In the genomic region with DNA sequence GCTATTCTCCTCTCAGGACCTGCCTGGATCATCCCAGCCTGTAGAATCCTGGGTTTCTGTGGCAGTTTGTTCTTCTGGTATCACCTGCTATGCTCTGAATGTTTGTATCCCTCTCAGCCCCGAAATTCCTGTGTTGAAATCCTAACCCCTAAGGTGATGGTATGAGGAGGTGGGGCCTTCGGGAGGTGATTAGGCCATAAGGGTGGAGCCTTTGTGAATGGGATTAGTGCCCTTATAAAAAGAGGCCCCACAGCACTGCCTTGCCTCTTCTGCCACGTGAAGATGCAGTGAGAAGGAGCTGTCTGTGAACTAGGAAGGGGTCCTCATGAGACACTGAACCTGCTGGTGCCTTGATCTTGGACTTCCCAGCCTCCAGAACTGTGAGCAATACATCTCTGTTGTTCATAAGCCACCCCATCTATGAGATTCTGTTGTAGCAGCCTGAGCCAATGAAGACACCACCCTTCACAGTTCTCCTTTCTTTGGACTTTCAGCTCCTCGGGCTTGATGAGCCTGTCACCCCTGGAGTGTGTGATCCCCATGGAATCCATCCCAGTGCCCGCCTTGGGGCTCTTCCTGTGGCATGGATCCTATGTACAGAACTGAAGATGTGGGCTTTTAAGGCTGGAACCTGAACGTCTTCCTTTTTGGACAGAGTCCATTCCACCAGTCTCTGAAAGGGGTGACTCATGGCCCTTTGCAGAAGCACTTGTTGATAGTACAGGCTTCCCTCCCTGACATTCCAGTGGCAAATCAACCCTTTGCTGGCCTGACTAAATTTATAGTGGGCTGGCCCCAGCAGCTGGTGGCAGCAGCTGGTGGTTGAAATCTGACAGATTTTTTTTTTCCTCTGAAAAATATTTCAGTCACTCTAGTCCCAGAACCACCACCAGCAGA, we compare ENCODE assay signal across 8 cellular contexts.
DNase-seq lines count a peak whose midpoint lies in the region; ATAC-seq, FAIRE-seq and TF ChIP-seq lines count a peak whose summit lies in the region.

No MANE protein-coding gene starts in this region.

- no peaks in the 10 kb centered on the region for H3K79me2 ChIP-seq in K562 (ENCODE audit: control insufficient read depth, insufficient read depth, low read length)

- FAIRE-seq in K562 (lab: Jason Lieb, UNC) (no peak), kidney (lab: Jason Lieb, UNC) (no peak)

- H2AFZ ChIP-seq in K562 (ENCODE audit: low read depth, low read length), result no peak overlapping the region

- DNase-seq in HT-29 (ENCODE audit: low spot score) (peak; percentile 77), K562 (ENCODE audit: extremely low read depth in 1 of 4, low spot score in 3 of 4) (no peak), kidney (peak; percentile 56), tibial artery (peak; percentile 53 to 75), NCI-H446 treated with DMSO at 0.1 percent for 48 hours (lab: John Stamatoyannopoulos, UW) (no peak), testis (no peak)
- no peak for DNase-seq in activated T-cell treated with anti-CD3 and anti-CD28 coated beads, Interleukin-2, amount 50 U/mL, for 1 hour

- BruUV-seq in K562 (replicated peaks; lab: Mats Ljungman, UMichigan), result no TSS peak

- TF ChIP-seq CTCF in K562 (IDR thresholded peaks at IDR 0.05 in 2 of 3, conservative IDR thresholded peaks at IDR 0.05 in 1 of 3; ENCODE audit: insufficient read depth in 2 of 3, low read depth in 1 of 3, low read length in 3 of 3) (no peak), kidney (IDR thresholded peaks at IDR 0.05; ENCODE audit: borderline replicate concordance, extremely low read depth, insufficient read depth) (no peak), tibial artery (IDR thresholded peaks at IDR 0.05) (no peak), testis (IDR thresholded peaks at IDR 0.05) (no peak)

- H3K36me3 ChIP-seq in K562 (ENCODE audit: control insufficient read depth, insufficient read depth, low read length) (no peaks in the 10 kb centered on the region), kidney (ENCODE audit: control insufficient read depth in 1 of 2, insufficient read depth in 2 of 2, low read length in 2 of 2) (no peaks in the 10 kb centered on the region), tibial artery (no peaks in the 10 kb centered on the region), testis (ENCODE audit: low read depth, missing control alignments) (no peaks in the 10 kb centered on the region)

- peaks cover 2 to 18% of the 10 kb centered on the region in 2 experiments; a peak in 2 of 5 replicates for H3K27me3 ChIP-seq in K562 (ENCODE audit: control insufficient read depth in 2 of 2, insufficient read depth in 2 of 2, low read length in 2 of 2)
- no peaks in the 10 kb centered on the region for H3K27me3 ChIP-seq in tibial artery
- H3K27me3 ChIP-seq in testis, result no peaks in the 10 kb centered on the region

- 0% methylated on average over 5 of the region's 6 CpGs for WGBS in K562 (ENCODE audit: insufficient coverage, low coverage, missing lambda C conversion rate)
- WGBS in testis, 2 donors, result 68 to 80% methylated on average over 6 of the region's 6 CpGs

- TF ChIP-seq RAD21 in K562 (CRISPR knock-in tag; conservative IDR thresholded peaks at IDR 0.05 in 1 of 2, IDR thresholded peaks at IDR 0.05 in 1 of 2), result no peak

- H3K4me2 ChIP-seq in K562 (ENCODE audit: insufficient read depth, low read length), result no peak overlapping the region

- ATAC-seq in K562, result no peak
- ATAC-seq in GM21367 (IDR thresholded peaks at IDR 0.05; ENCODE audit: unreplicated experiment), result no peak

- intact Hi-C loops in K562 (cut with micrococcal nuclease) (no loop called here), kidney (cut with DNase I) (no loop called here), tibial artery (cut with DNase I; ENCODE audit: low total_unique reads) (no loop called here), testis (cut with DNase I; ENCODE audit: low total_unique reads) (no loop called here)

- no peaks in the 10 kb centered on the region for H3K4me1 ChIP-seq in K562 (replicated peaks in 1 of 2; ENCODE audit: control insufficient read depth in 2 of 2, insufficient read depth in 2 of 2, low read length in 2 of 2)
- no peaks in the 10 kb centered on the region for H3K4me1 ChIP-seq in kidney (ENCODE audit: control insufficient read depth in 1 of 2, insufficient read depth in 1 of 2, low read depth in 1 of 2, low read length in 2 of 2)
- H3K4me1 ChIP-seq in tibial artery, result peaks cover 0 to 54% (median 35%) of the 10 kb centered on the region in 4 donors
- no peaks in the 10 kb centered on the region for H3K4me1 ChIP-seq in testis

- no peaks in the 10 kb centered on the region for H3K9me1 ChIP-seq in K562 (ENCODE audit: control insufficient read depth, insufficient read depth, low read length)

- CTCF ChIA-PET in K562 (lab: Yijun Ruan, JAX; ENCODE audit: low intra/inter-chr PET ratio), result no interaction called here

- TF ChIP-seq EP300 in K562 (IDR thresholded peaks at IDR 0.05; ENCODE audit: low read length), result no peak

- H3K9me3 ChIP-seq in K562 (replicated peaks; ENCODE audit: control insufficient read depth, insufficient read depth, low read depth, low read length), result no peaks in the 10 kb centered on the region
- no peaks in the 10 kb centered on the region for H3K9me3 ChIP-seq in kidney (ENCODE audit: control insufficient read depth in 1 of 2, low read length in 2 of 2)
- H3K9me3 ChIP-seq in tibial artery, result no peaks in the 10 kb centered on the region
- H3K9me3 ChIP-seq in testis, result no peaks in the 10 kb centered on the region

- no peak overlapping the region for H3K9ac ChIP-seq in K562 (ENCODE audit: insufficient read depth in 1 of 2, low read depth in 2 of 2, low read length in 2 of 2)
- no peak overlapping the region for H3K9ac ChIP-seq in kidney (ENCODE audit: low read length in 2 of 2)

- no peak for TF ChIP-seq POLR2A in K562 (conservative IDR thresholded peaks at IDR 0.05)
- no peak for TF ChIP-seq POLR2A in testis (IDR thresholded peaks at IDR 0.05)

- H4K20me1 ChIP-seq in K562 (replicated peaks; ENCODE audit: control insufficient read depth, insufficient read depth, low read length), result no peaks in the 10 kb centered on the region

- H3K4me3 ChIP-seq in K562 (no peak overlapping the region), kidney (ENCODE audit: low read length in 2 of 2) (no peak overlapping the region), tibial artery (peak overlapping the region; percentile 39 to 50), testis (no peak overlapping the region)

- H3K27ac ChIP-seq in K562 (ENCODE audit: extremely low read depth, low read depth, low read length) (no peak overlapping the region), kidney (ENCODE audit: low read depth in 2 of 2, low read length in 2 of 2) (peak overlapping the region in 1 of 2 donors; percentile 32), tibial artery (peak overlapping the region; percentile 82 to 84), testis (no peak overlapping the region)

- in situ Hi-C loops in K562 (cut with MboI), result loop anchor here (25.0 kb wide), 1 partner anchor 310 kb away; no protein-coding TSS in a partner anchor

- POLR2A ChIA-PET in K562 (lab: Yijun Ruan, JAX), result interaction anchor here (0.6 kb wide), 1 partner anchor 9 kb away, joined by 3 read pairs; no protein-coding TSS in a partner anchor

TF ChIP-seq in K562, 482 proteins besides CTCF, POLR2A, EP300 and RAD21:
- peak; percentile 40; the same call in 1 of the 2 replicates for TF ChIP-seq FOSL1 (tag; conservative IDR thresholded peaks at IDR 0.05)
- TF ChIP-seq RBFOX2 (IDR thresholded peaks at IDR 0.05; ENCODE audit: low read depth, low read length), result no peak
TF ChIP-seq in K562: peak in this region for 1.

Comparison
In these comparisons a context has a peak if more than half of its experiments do, and no peak if none do; other contexts are left out.
1. DNase-seq: peak in HT-29 (single experiment), kidney (single experiment) and tibial artery (2 of 2); none in K562 (0 of 4), NCI-H446 treated with DMSO at 0.1 percent for 48 hours (single experiment), testis (single experiment) and activated T-cell treated with anti-CD3 and anti-CD28 coated beads, Interleukin-2, amount 50 U/mL, for 1 hour (single experiment).
2. H3K27ac ChIP-seq: peak in tibial artery (2 of 2); none in K562 (single experiment) and testis (0 of 2).
3. H3K4me3 ChIP-seq: peak in tibial artery (2 of 2); none in K562 (single experiment), kidney (0 of 2) and testis (0 of 2).